ENCODE assay signal across 29 cellular contexts in genomic region chr4:11341337-11342043, GRCh38.
A peak's percentile ranks its signal among the peaks of the same experiment; 100 is the strongest.
DNase-seq lines count a peak whose midpoint lies in the region; ATAC-seq, FAIRE-seq and TF ChIP-seq lines count a peak whose summit lies in the region.
"Had no signal": no experiment of that assay in that cellular context is flagged by ENCODE, and none has a peak within 500 bp of the region (broad histone marks: within the 10 kb centered on the region; RNA-seq: fewer than 3 reads in every experiment).

No MANE protein-coding gene starts in this region.

- H4K20me1 ChIP-seq in HepG2 (ENCODE audit: insufficient read depth, low read length) (no peaks in the 10 kb centered on the region), OCI-LY3 (ENCODE audit: insufficient read depth, low read length) (no peaks in the 10 kb centered on the region)

- H3K9me3 ChIP-seq in HepG2 (ENCODE audit: low read length) (peaks cover 82% of the 10 kb centered on the region), right lobe of liver (no peaks in the 10 kb centered on the region), OCI-LY3 (ENCODE audit: insufficient read depth, low read length) (no peaks in the 10 kb centered on the region), tibial nerve (no peaks in the 10 kb centered on the region)
- H3K9me3 ChIP-seq: esophagus squamous epithelium, testis, vagina had no signal

- ATAC-seq in HepG2 (no peak), right lobe of liver (no peak), HG02610 (IDR thresholded peaks at IDR 0.05; ENCODE audit: unreplicated experiment) (peak; percentile 33)
- ATAC-seq: activated CD4-positive, alpha-beta T cell treated with anti-CD3 and anti-CD28 coated beads for 36 hours; activated CD8-positive, alpha-beta T cell treated with anti-CD3 and anti-CD28 coated beads, Interleukin-2, amount 10 ng/mL, durations not matched to agents 7 days and 5 days; activated naive CD8-positive, alpha-beta T cell treated with anti-CD3 and anti-CD28 coated beads, Interleukin-2, amount 50 U/mL, for 24 hours; stimulated activated naive CD8-positive, alpha-beta T cell treated with anti-CD3 and anti-CD28 coated beads, Interleukin-15, Interleukin-2, amounts not matched to agents 100 U/mL and 50 U/mL, for 24 hours had no signal

- H3K4me1 ChIP-seq in HepG2 (ENCODE audit: insufficient read depth, low read length) (no peaks in the 10 kb centered on the region), right lobe of liver (no peaks in the 10 kb centered on the region), OCI-LY3 (ENCODE audit: low read length) (peaks cover 61% of the 10 kb centered on the region), tibial nerve (no peaks in the 10 kb centered on the region)
- H3K4me1 ChIP-seq: esophagus squamous epithelium, testis, vagina had no signal

- 20% methylated on average over 6 of the region's 6 CpGs for WGBS in HepG2 (ENCODE audit: low lambda C conversion rate)
- 37% methylated on average over 5 of the region's 6 CpGs for WGBS in right lobe of liver (ENCODE audit: insufficient coverage, low coverage, low lambda C conversion rate, missing lambda C conversion rate)
- 56 to 62% methylated on average over 6 of the region's 6 CpGs for WGBS in tibial nerve, 2 donors

- no peak for TF ChIP-seq CTCF in HepG2 (CRISPR knock-in tag; IDR thresholded peaks at IDR 0.05)
- no peak for TF ChIP-seq CTCF in right lobe of liver (IDR thresholded peaks at IDR 0.05)
- TF ChIP-seq CTCF in OCI-LY3 (IDR thresholded peaks at IDR 0.05; ENCODE audit: low read depth, low read length): no peak
- TF ChIP-seq CTCF in tibial nerve (IDR thresholded peaks at IDR 0.05): no peak

- H3K27me3 ChIP-seq in HepG2 (ENCODE audit: control insufficient read depth in 1 of 2, insufficient read depth in 2 of 2, low read length in 2 of 2) (no peaks in the 10 kb centered on the region), right lobe of liver (no peaks in the 10 kb centered on the region), OCI-LY3 (ENCODE audit: low read depth, low read length) (no peaks in the 10 kb centered on the region), tibial nerve (no peaks in the 10 kb centered on the region)
- H3K27me3 ChIP-seq: esophagus squamous epithelium, testis, vagina had no signal

- POLR2A ChIA-PET in HepG2 (lab: Yijun Ruan, JAX): no interaction called here

- TF ChIP-seq EP300 in HepG2 (IDR thresholded peaks at IDR 0.05; ENCODE audit: low read depth in 2 of 2, low read length in 2 of 2) (no peak), HepG2 (CRISPR knock-in tag; IDR thresholded peaks at IDR 0.05; ENCODE audit: borderline replicate concordance) (no peak), tibial nerve (IDR thresholded peaks at IDR 0.05) (no peak)

- in situ Hi-C loops in HepG2 (cut with HindIII; ENCODE audit: extremely low pct_ligation_motif_present, low pct_unique_long_range_greater_than_20kb) (no loop called here), ACHN (cut with HindIII; ENCODE audit: low pct_ligation_motif_present, low pct_unique_long_range_greater_than_20kb, low sequenced_read_pairs) (no loop called here)

- TF ChIP-seq RAD21 in HepG2 (CRISPR knock-in tag; IDR thresholded peaks at IDR 0.05): no peak

- no TSS peak for BruUV-seq in HepG2 (replicated peaks; lab: Mats Ljungman, UMichigan)

- no peak for DNase-seq in HepG2 (ENCODE audit: low spot score)
- DNase-seq in right lobe of liver: no peak
- no peak for DNase-seq in D341Med (ENCODE audit: low spot score)
- no peak for DNase-seq in GF-D8 (lab: John Stamatoyannopoulos, UW)
- no peak for DNase-seq in tibial nerve (ENCODE audit: low spot score in 2 of 2)
- no peak for DNase-seq in ACHN
- DNase-seq: activated CD4-positive, alpha-beta T cell treated with anti-CD3 and anti-CD28 coated beads for 36 hours; activated CD8-positive, alpha-beta T cell treated with anti-CD3 and anti-CD28 coated beads, Interleukin-2, amount 10 ng/mL, durations not matched to agents 7 days and 5 days; activated gamma-delta T cell; activated naive CD8-positive, alpha-beta T cell treated with anti-CD3 and anti-CD28 coated beads, Interleukin-2, amount 50 U/mL, for 24 hours; activated T-cell treated with anti-CD3 and anti-CD28 coated beads, Interleukin-2, amount 50 U/mL, for 1 hour; CD4-positive, CD25-positive, alpha-beta regulatory T cell; cortex of kidney; endodermal cell; esophagus squamous epithelium; H9; NCI-H1694; NCI-H526; posterior cingulate gyrus; SHP77; stimulated activated CD4-positive, alpha-beta T cell treated with anti-CD3 and anti-CD28 coated beads, Interleukin-15, amount 100 ng/mL, for 24 hours; stimulated activated naive CD8-positive, alpha-beta T cell treated with anti-CD3 and anti-CD28 coated beads, Interleukin-15, Interleukin-2, amounts not matched to agents 100 U/mL and 50 U/mL, for 24 hours; testis had no signal

- H3K79me2 ChIP-seq in HepG2 (ENCODE audit: insufficient read depth, low read length) (no peaks in the 10 kb centered on the region), OCI-LY3 (ENCODE audit: low read length) (no peaks in the 10 kb centered on the region)

- CTCF ChIA-PET in HepG2 (lab: Yijun Ruan, JAX; ENCODE audit: low intra/inter-chr PET ratio, low total read pairs): no interaction called here

- H3K9ac ChIP-seq in HepG2 (ENCODE audit: insufficient read depth, low read depth, low read length) (no peak overlapping the region), OCI-LY3 (ENCODE audit: low read length) (peak overlapping the region; percentile 15; the same call in 1 of the 2 replicates)

- FAIRE-seq in HepG2 (lab: Jason Lieb, UNC): no peak
- FAIRE-seq: D721Med, frontal cortex had no signal

- H3K4me2 ChIP-seq in HepG2 (ENCODE audit: low read depth, low read length) (no peak overlapping the region), OCI-LY3 (ENCODE audit: low read length) (peak overlapping the region; percentile 62)

- H3K4me3 ChIP-seq in HepG2 (replicated peaks in 1 of 3; ENCODE audit: insufficient read depth in 1 of 3, low read depth in 2 of 3, low read length in 3 of 3) (no peak overlapping the region), right lobe of liver (no peak overlapping the region), OCI-LY3 (ENCODE audit: low read length) (0 out of 2 replicates have a peak overlapping the region, but pooled peaks have one; percentile 14), tibial nerve (no peak overlapping the region)
- H3K4me3 ChIP-seq: esophagus squamous epithelium, testis, vagina had no signal

- intact Hi-C loops in HepG2 (cut with micrococcal nuclease; ENCODE audit: unreplicated experiment): no loop called here
- intact Hi-C loops in right lobe of liver (cut with DNase I): no loop called here

- H3K36me3 ChIP-seq in HepG2 (replicated peaks in 1 of 2; ENCODE audit: control insufficient read depth in 1 of 2, insufficient read depth in 2 of 2, low read length in 2 of 2) (no peaks in the 10 kb centered on the region), right lobe of liver (no peaks in the 10 kb centered on the region), OCI-LY3 (replicated peaks; ENCODE audit: low read depth, low read length) (no peaks in the 10 kb centered on the region), tibial nerve (no peaks in the 10 kb centered on the region)
- H3K36me3 ChIP-seq: esophagus squamous epithelium, vagina had no signal

- H3K27ac ChIP-seq in HepG2 (ENCODE audit: extremely low read length, insufficient read depth, low read length): no peak overlapping the region
- no peak overlapping the region for H3K27ac ChIP-seq in right lobe of liver
- peak overlapping the region; percentile 29 for H3K27ac ChIP-seq in OCI-LY3 (ENCODE audit: low read length)
- H3K27ac ChIP-seq in tibial nerve: no peak overlapping the region
- H3K27ac ChIP-seq: 22Rv1, esophagus squamous epithelium, testis, vagina had no signal

- H2AFZ ChIP-seq in HepG2 (ENCODE audit: low read length) (no peak overlapping the region), OCI-LY3 (ENCODE audit: low read depth, low read length) (no peak overlapping the region)

- TF ChIP-seq POLR2A in HepG2 (IDR thresholded peaks at IDR 0.05; ENCODE audit: insufficient read depth in 1 of 2, low read depth in 2 of 2, low read length in 2 of 2) (no peak), right lobe of liver (IDR thresholded peaks at IDR 0.05) (no peak), tibial nerve (IDR thresholded peaks at IDR 0.05) (no peak)

TF ChIP-seq in HepG2, 621 proteins besides CTCF, POLR2A, EP300 and RAD21 (continues in another document):
- TF ChIP-seq GATAD2A (CRISPR knock-in tag; IDR thresholded peaks at IDR 0.05) (no peak), TFDP1 (CRISPR knock-in tag; IDR thresholded peaks at IDR 0.05; ENCODE audit: borderline replicate concordance) (no peak), ZNF619 (CRISPR knock-in tag; IDR thresholded peaks at IDR 0.05) (no peak), ZFP36 (IDR thresholded peaks at IDR 0.05; ENCODE audit: borderline replicate concordance, low read depth, low read length, partially characterized antibody) (no peak)
